17 cellular contexts compared by ENCODE assay signal in the genomic region with DNA sequence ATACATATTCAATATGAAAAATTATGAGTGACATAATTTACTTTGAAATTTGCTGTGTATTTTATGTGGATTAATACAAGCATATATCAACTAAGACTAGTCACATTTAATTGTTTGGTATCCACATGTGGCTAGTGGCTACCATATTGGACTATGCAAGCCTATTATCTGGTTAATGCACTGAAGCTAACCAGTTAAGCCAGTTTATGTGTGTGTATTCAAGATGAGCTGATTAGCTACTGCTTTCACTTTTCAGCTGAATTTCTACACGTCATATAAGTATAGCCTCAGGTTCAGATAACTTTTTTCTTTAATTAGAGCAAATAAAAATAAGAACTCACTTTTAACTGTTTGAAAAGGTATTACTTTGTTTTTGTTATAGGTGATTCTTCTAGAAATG.
DNase-seq lines count a peak whose midpoint lies in the region; ATAC-seq and TF ChIP-seq lines count a peak whose summit lies in the region.
"Had no signal": no experiment of that assay in that cellular context is flagged by ENCODE, and none has a peak within 500 bp of the region (broad histone marks: within the 10 kb centered on the region; RNA-seq: fewer than 3 reads in every experiment).

No MANE protein-coding gene starts in this region.

- ATAC-seq in foreskin keratinocyte (peak; percentile 27), GM18867 (IDR thresholded peaks at IDR 0.05; ENCODE audit: unreplicated experiment) (no peak)

- H3K27ac ChIP-seq in 22Rv1: peak overlapping the region; percentile 60
- H3K27ac ChIP-seq in foreskin keratinocyte: no peak overlapping the region
- H3K27ac ChIP-seq: BLaER1, HL-60 had no signal

- peak; percentile 1 for DNase-seq in DMS153 (lab: John Stamatoyannopoulos, UW)
- no peak for DNase-seq in DMS153 treated with DMSO at 0.1 percent for 48 hours (lab: John Stamatoyannopoulos, UW; ENCODE audit: unreplicated experiment)
- peak; percentile 61 for DNase-seq in NCI-H82 (lab: John Stamatoyannopoulos, UW)
- no peak for DNase-seq in foreskin keratinocyte
- DNase-seq in SHP77 treated with DMSO at 0.1 percent for 48 hours (lab: John Stamatoyannopoulos, UW): no peak
- DNase-seq in NCI-H510A (lab: John Stamatoyannopoulos, UW): no peak
- DNase-seq: 8988T; AML-193; CD4-positive, CD25-positive, alpha-beta regulatory T cell; DND-41; GDM1; HCEC 1CT; HFFc6 had no signal

- peaks cover 25% of the 10 kb centered on the region for H3K4me1 ChIP-seq in foreskin keratinocyte
- H3K4me1 ChIP-seq: BLaER1 had no signal

- no peaks in the 10 kb centered on the region for H3K27me3 ChIP-seq in foreskin keratinocyte
- H3K27me3 ChIP-seq: BLaER1 had no signal

- no peak for TF ChIP-seq CTCF in 22Rv1 (IDR thresholded peaks at IDR 0.05)
- TF ChIP-seq CTCF in foreskin keratinocyte (conservative IDR thresholded peaks at IDR 0.05): no peak

Comparison
In these comparisons a context has a peak if more than half of its experiments do, and no peak if none do; other contexts are left out.
1. DNase-seq: peak in DMS153 (single experiment) and NCI-H82 (single experiment); none in DMS153 treated with DMSO at 0.1 percent for 48 hours (single experiment), foreskin keratinocyte (0 of 2), SHP77 treated with DMSO at 0.1 percent for 48 hours (single experiment) and NCI-H510A (single experiment).